30 cellular contexts compared by ENCODE assay signal in the genomic region with DNA sequence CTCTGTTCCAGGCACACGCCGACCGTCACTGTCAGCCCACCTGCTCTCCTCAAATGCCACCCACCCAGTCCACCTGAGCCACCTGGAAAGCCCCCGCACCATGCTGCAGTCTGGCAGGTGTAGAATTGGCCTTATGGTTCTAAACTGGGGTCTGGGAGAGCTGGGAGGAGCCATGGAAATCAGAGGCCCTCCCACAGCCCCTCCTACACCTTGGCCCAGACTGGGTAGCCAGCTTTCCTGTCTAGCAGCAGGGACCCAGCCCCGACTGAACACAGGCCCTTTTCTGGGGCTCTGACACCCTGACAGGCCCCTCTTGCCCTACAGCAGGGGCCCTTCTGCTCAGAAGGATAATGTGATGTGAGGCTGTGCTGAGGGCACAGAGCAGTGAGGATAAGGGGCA. TPM values are rescaled to one million over a fixed set of nuclear protein-coding genes. Genes with fewer than 3 reads are reported as not detected.
"Had no signal": no experiment of that assay in that cellular context is flagged by ENCODE, and none has a peak within 500 bp of the region (broad histone marks: within the 10 kb centered on the region; RNA-seq: fewer than 3 reads in every experiment).

No MANE protein-coding gene starts in this region.

- H3K4me1 ChIP-seq: esophagus muscularis mucosa, foreskin keratinocyte, heart left ventricle, parathyroid adenoma, right atrium auricular region, stomach, upper lobe of left lung had no signal

- H3K27me3 Mint-ChIP-seq: naive B cell; stimulated activated naive B cell treated with anti-CD40 and anti-IgM and Interleukin-4, amounts not matched to agents 10 μg/mL and 1 μg/mL and 100 μg/mL, for 72 hours had no signal

- H3K4me2 ChIP-seq: smooth muscle cell had no signal

- H3K36me3 ChIP-seq: brain microvascular endothelial cell, esophagus muscularis mucosa, heart left ventricle, right atrium auricular region, stomach, thyroid gland, upper lobe of left lung had no signal

- H3K4me1 Mint-ChIP-seq: activated T-helper 17 cell treated with anti-CD3 and anti-CD28 coated beads, Interleukin-2, amount 50 U/mL, for 72 hours; naive B cell; stimulated activated naive B cell treated with anti-CD40 and anti-IgM and Interleukin-4, amounts not matched to agents 10 μg/mL and 1 μg/mL and 100 μg/mL, for 72 hours had no signal

- H3K36me3 Mint-ChIP-seq: activated CD4-positive, alpha-beta memory T cell treated with anti-CD3 and anti-CD28 coated beads for 36 hours; naive B cell; stimulated activated naive B cell treated with anti-CD40 and anti-IgM and Interleukin-4, amounts not matched to agents 10 μg/mL and 1 μg/mL and 100 μg/mL, for 72 hours had no signal

- H3K9me3 Mint-ChIP-seq: activated CD4-positive, alpha-beta memory T cell treated with anti-CD3 and anti-CD28 coated beads for 36 hours; activated T-cell treated with anti-CD3 and anti-CD28 coated beads, Interleukin-2, amount 50 U/mL, for 4 hours; activated T-helper 17 cell treated with anti-CD3 and anti-CD28 coated beads, Interleukin-2, amount 50 U/mL, for 72 hours; naive B cell; stimulated activated naive B cell treated with anti-CD40 and anti-IgM and Interleukin-4, amounts not matched to agents 10 μg/mL and 1 μg/mL and 100 μg/mL, for 72 hours had no signal

- H3K27ac Mint-ChIP-seq: activated CD4-positive, alpha-beta memory T cell treated with anti-CD3 and anti-CD28 coated beads for 36 hours; activated T-helper 17 cell treated with anti-CD3 and anti-CD28 coated beads, Interleukin-2, amount 50 U/mL, for 72 hours; stimulated activated naive B cell treated with anti-CD40 and anti-IgM and Interleukin-4, amounts not matched to agents 10 μg/mL and 1 μg/mL and 100 μg/mL, for 72 hours had no signal

- ATAC-seq: activated CD4-positive, CD25-positive, alpha-beta regulatory T cell treated with anti-CD3 and anti-CD28 coated beads, Interleukin-2, amount 50 U/mL, for 24 hours; activated T-cell treated with anti-CD3 and anti-CD28 coated beads, Interleukin-2, amount 50 U/mL, for 4 hours; activated T-helper 17 cell treated with anti-CD3 and anti-CD28 coated beads, Interleukin-2, amount 50 U/mL, for 72 hours; foreskin keratinocyte; heart left ventricle; left ventricle myocardium superior; stimulated activated naive B cell treated with anti-CD40 and anti-IgM and Interleukin-4, amounts not matched to agents 10 μg/mL and 1 μg/mL and 100 μg/mL, for 72 hours had no signal

- H3K27ac ChIP-seq: brain microvascular endothelial cell, esophagus muscularis mucosa, foreskin keratinocyte, heart left ventricle, parathyroid adenoma, right atrium auricular region, stomach, upper lobe of left lung had no signal

- H3K4me3 Mint-ChIP-seq: activated CD4-positive, alpha-beta memory T cell treated with anti-CD3 and anti-CD28 coated beads for 36 hours; activated T-cell treated with anti-CD3 and anti-CD28 coated beads, Interleukin-2, amount 50 U/mL, for 4 hours; activated T-helper 17 cell treated with anti-CD3 and anti-CD28 coated beads, Interleukin-2, amount 50 U/mL, for 72 hours; naive B cell; stimulated activated naive B cell treated with anti-CD40 and anti-IgM and Interleukin-4, amounts not matched to agents 10 μg/mL and 1 μg/mL and 100 μg/mL, for 72 hours had no signal

- H3K9ac ChIP-seq: parathyroid adenoma had no signal

- H3K4me3 ChIP-seq: esophagus muscularis mucosa, heart left ventricle, right atrium auricular region, smooth muscle cell, stomach, thyroid gland, upper lobe of left lung had no signal

- DNase-seq: activated CD4-positive, alpha-beta memory T cell treated with anti-CD3 and anti-CD28 coated beads for 36 hours; activated CD4-positive, alpha-beta T cell treated with anti-CD3 and anti-CD28 coated beads for 48 hours; activated CD8-positive, alpha-beta memory T cell treated with anti-CD3 and anti-CD28 coated beads, Interleukin-2, amount 50 U/mL, for 4 hours; activated gamma-delta T cell treated with Interleukin-2 at 50 U/mL for 16 hours; activated naive CD4-positive, alpha-beta T cell treated with anti-CD3 and anti-CD28 coated beads, Interleukin-2, amount 50 U/mL, for 16 hours; activated T-cell treated with anti-CD3 and anti-CD28 coated beads, Interleukin-2, amount 50 U/mL, for 4 hours; amniotic stem cell; brain microvascular endothelial cell; caudate nucleus; foreskin keratinocyte; heart left ventricle; islet precursor cell; left ventricle myocardium superior; naive B cell; occipital lobe; stimulated activated CD4-positive, alpha-beta T cell treated with anti-CD3 and anti-CD28 coated beads, Interleukin-15, amount 100 ng/mL, for 24 hours; stimulated activated CD4-positive, alpha-beta T cell treated with anti-CD3 and anti-CD28 coated beads, Interleukin-2, amount 100 ng/mL, for 24 hours; stimulated activated naive B cell treated with anti-CD40 and anti-IgM and Interleukin-4, amounts not matched to agents 10 μg/mL and 1 μg/mL and 100 μg/mL, for 72 hours; stomach; upper lobe of left lung had no signal

- H2AFZ ChIP-seq: parathyroid adenoma had no signal

- H3K79me2 ChIP-seq: parathyroid adenoma had no signal

- H3K27me3 ChIP-seq: brain microvascular endothelial cell, esophagus muscularis mucosa, right atrium auricular region, stomach, thyroid gland, upper lobe of left lung had no signal

- H3K9me3 ChIP-seq: esophagus muscularis mucosa, heart left ventricle, right atrium auricular region, stomach, thyroid gland, upper lobe of left lung had no signal

RNA-seq across cellular contexts. Expression of a gene that starts 31.1 kb away (rescaled TPM):
- total RNA-seq: activated CD4-positive, alpha-beta memory T cell treated with anti-CD3 and anti-CD28 coated beads for 36 hours; activated CD8-positive, alpha-beta memory T cell treated with anti-CD3 and anti-CD28 coated beads for 36 hours; activated T-cell treated with anti-CD3 and anti-CD28 coated beads, Interleukin-2, amount 50 U/mL, for 4 hours; foreskin keratinocyte; heart left ventricle; left ventricle myocardium superior; lung microvascular endothelial cell; pulmonary artery endothelial cell; right atrium auricular region; stomach had no signal
- polyA plus RNA-seq: foreskin keratinocyte, heart left ventricle had no signal
